ENCODE assay signal across 1 cellular context in the genomic region with DNA sequence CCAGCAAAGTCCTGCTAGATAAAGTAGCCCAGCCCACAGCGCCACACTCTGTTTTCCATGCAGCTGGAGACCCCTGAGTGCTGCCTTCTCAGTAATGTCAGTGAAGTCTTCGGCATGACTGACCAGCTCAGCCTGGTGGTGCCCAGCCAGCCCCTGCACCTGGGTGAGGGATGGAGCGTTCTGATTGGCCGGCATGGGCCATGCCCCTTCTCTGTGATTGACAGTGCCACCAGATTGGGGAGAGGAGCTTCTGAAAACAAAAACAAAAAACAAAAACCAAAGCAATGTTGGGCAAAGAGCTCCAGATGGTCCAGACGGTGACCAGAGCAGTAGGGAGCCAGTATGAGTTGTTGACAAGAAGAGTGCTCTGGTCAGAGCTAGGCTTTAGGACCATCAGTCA.
TF ChIP-seq lines count a peak whose summit lies in the region.

No MANE protein-coding gene starts in this region.

TF ChIP-seq in GM23338, 12 proteins besides CTCF, POLR2A, EP300 and RAD21 (continued from another document):
- no peak for TF ChIP-seq STAT1 (IDR thresholded peaks at IDR 0.05; ENCODE audit: unreplicated experiment)
